ENCODE assay signal across 28 cellular contexts in genomic region chr1:231284441-231284840, GRCh38.
"Had no signal": no experiment of that assay in that cellular context is flagged by ENCODE, and none has a peak within 500 bp of the region (broad histone marks: within the 10 kb centered on the region; RNA-seq: fewer than 3 reads in every experiment).

No MANE protein-coding gene starts in this region.

- H3K27me3 Mint-ChIP-seq: effector memory CD8-positive, alpha-beta T cell; naive thymus-derived CD4-positive, alpha-beta T cell; progenitor cell of endocrine pancreas; stimulated activated naive B cell treated with anti-CD40 and anti-IgM and Interleukin-4, amounts not matched to agents 10 μg/mL and 1 μg/mL and 100 μg/mL, for 72 hours; stimulated activated naive CD8-positive, alpha-beta T cell treated with anti-CD3 and anti-CD28 coated beads, Interleukin-15, Interleukin-2, amounts not matched to agents 100 ng/mL and 50 ng/mL, for 24 hours had no signal

- H3K9me3 Mint-ChIP-seq: effector memory CD8-positive, alpha-beta T cell; naive thymus-derived CD4-positive, alpha-beta T cell; nephron; neural progenitor cell; stimulated activated naive B cell treated with anti-CD40 and anti-IgM and Interleukin-4, amounts not matched to agents 10 μg/mL and 1 μg/mL and 100 μg/mL, for 72 hours; stimulated activated naive CD8-positive, alpha-beta T cell treated with anti-CD3 and anti-CD28 coated beads, Interleukin-15, Interleukin-2, amounts not matched to agents 100 ng/mL and 50 ng/mL, for 24 hours had no signal

- H3K4me1 Mint-ChIP-seq: naive thymus-derived CD4-positive, alpha-beta T cell; nephron; neural progenitor cell; stimulated activated naive B cell treated with anti-CD40 and anti-IgM and Interleukin-4, amounts not matched to agents 10 μg/mL and 1 μg/mL and 100 μg/mL, for 72 hours had no signal

- H3K4me3 ChIP-seq: coronary artery, esophagus squamous epithelium, heart right ventricle, neural progenitor cell, right lobe of liver, suprapubic skin, thyroid gland, vagina had no signal

- H3K27ac Mint-ChIP-seq: effector memory CD8-positive, alpha-beta T cell; naive thymus-derived CD4-positive, alpha-beta T cell; nephron; neural progenitor cell; progenitor cell of endocrine pancreas; stimulated activated naive B cell treated with anti-CD40 and anti-IgM and Interleukin-4, amounts not matched to agents 10 μg/mL and 1 μg/mL and 100 μg/mL, for 72 hours; stimulated activated naive CD8-positive, alpha-beta T cell treated with anti-CD3 and anti-CD28 coated beads, Interleukin-15, Interleukin-2, amounts not matched to agents 100 ng/mL and 50 ng/mL, for 24 hours had no signal

- H3K9me3 ChIP-seq: esophagus squamous epithelium, heart right ventricle, right lobe of liver, suprapubic skin, thyroid gland, vagina had no signal

- H3K4me1 ChIP-seq: neural progenitor cell, parathyroid adenoma, right lobe of liver, suprapubic skin, thyroid gland, vagina had no signal

- H3K36me3 ChIP-seq: esophagus squamous epithelium, heart right ventricle, neural progenitor cell, right lobe of liver, suprapubic skin, thyroid gland, vagina had no signal

- H3K4me3 Mint-ChIP-seq: effector memory CD8-positive, alpha-beta T cell; naive thymus-derived CD4-positive, alpha-beta T cell; nephron; neural progenitor cell; stimulated activated naive B cell treated with anti-CD40 and anti-IgM and Interleukin-4, amounts not matched to agents 10 μg/mL and 1 μg/mL and 100 μg/mL, for 72 hours; stimulated activated naive CD8-positive, alpha-beta T cell treated with anti-CD3 and anti-CD28 coated beads, Interleukin-15, Interleukin-2, amounts not matched to agents 100 ng/mL and 50 ng/mL, for 24 hours had no signal

- H3K4me2 ChIP-seq: neural progenitor cell had no signal

- ATAC-seq: effector memory CD8-positive, alpha-beta T cell; heart right ventricle; left lobe of liver; naive thymus-derived CD4-positive, alpha-beta T cell; right lobe of liver; stimulated activated naive B cell treated with anti-CD40 and anti-IgM and Interleukin-4, amounts not matched to agents 10 μg/mL and 1 μg/mL and 100 μg/mL, for 72 hours had no signal

- H3K27ac ChIP-seq: coronary artery, esophagus squamous epithelium, heart right ventricle, neural progenitor cell, parathyroid adenoma, right lobe of liver, suprapubic skin, thyroid gland, vagina had no signal

- DNase-seq: dermis blood vessel endothelial cell; effector memory CD8-positive, alpha-beta T cell; erythroblast; esophagus squamous epithelium; foreskin melanocyte; glutamatergic neuron; heart right ventricle; hippocampal formation; kidney; mesenchymal stem cell; midbrain; naive thymus-derived CD4-positive, alpha-beta T cell; right lobe of liver; small intestine; stimulated activated CD4-positive, alpha-beta T cell treated with anti-CD3 and anti-CD28 coated beads, Interleukin-15, amount 100 ng/mL, for 24 hours; stimulated activated CD4-positive, alpha-beta T cell treated with anti-CD3 and anti-CD28 coated beads, Interleukin-2, amount 100 ng/mL, for 48 hours; stimulated activated naive B cell treated with anti-CD40 and anti-IgM and Interleukin-4, amounts not matched to agents 10 μg/mL and 1 μg/mL and 100 μg/mL, for 72 hours; thyroid gland; trophoblast cell had no signal

- H3K79me2 ChIP-seq: parathyroid adenoma had no signal

- H2AFZ ChIP-seq: neural progenitor cell, parathyroid adenoma had no signal
